16 cellular contexts compared by ENCODE assay signal in genomic region chr3:143783856-143784370, GRCh38.
"Had no signal": no experiment of that assay in that cellular context is flagged by ENCODE, and none has a peak within 500 bp of the region (broad histone marks: within the 10 kb centered on the region; RNA-seq: fewer than 3 reads in every experiment).

No MANE protein-coding gene starts in this region.

- DNase-seq: activated CD4-positive, alpha-beta T cell treated with anti-CD3 and anti-CD28 coated beads, Interleukin-2, amount 10 ng/mL, durations not matched to agents 7 days and 5 days; activated CD8-positive, alpha-beta T cell treated with anti-CD3 and anti-CD28 coated beads, Interleukin-2, amount 10 ng/mL, durations not matched to agents 7 days and 5 days; activated naive CD8-positive, alpha-beta T cell treated with anti-CD3 and anti-CD28 coated beads, Interleukin-2, amount 50 U/mL, for 24 hours; activated T-cell treated with anti-CD3 and anti-CD28 coated beads, Interleukin-2, amount 50 U/mL, for 24 hours; dorsolateral prefrontal cortex; foreskin melanocyte; glutamatergic neuron; kidney; left lung; right cardiac atrium; small intestine; stimulated activated naive B cell treated with anti-CD40 and anti-IgM and Interleukin-4, amounts not matched to agents 10 μg/mL and 1 μg/mL and 100 μg/mL, for 72 hours; upper lobe of left lung had no signal

- H3K27ac ChIP-seq: ascending aorta, dorsolateral prefrontal cortex, left lung, prostate gland, thoracic aorta, upper lobe of left lung had no signal

- H3K9me3 ChIP-seq: ascending aorta, left lung, prostate gland, thoracic aorta, upper lobe of left lung had no signal

- H3K4me3 ChIP-seq: ascending aorta, dorsolateral prefrontal cortex, left lung, prostate gland, thoracic aorta, upper lobe of left lung had no signal

- H3K36me3 ChIP-seq: ascending aorta, left lung, prostate gland, thoracic aorta, upper lobe of left lung had no signal

- H3K27me3 ChIP-seq: ascending aorta, dorsolateral prefrontal cortex, left lung, upper lobe of left lung had no signal

- H3K4me1 ChIP-seq: left lung, prostate gland, upper lobe of left lung had no signal
